In the genomic region with DNA sequence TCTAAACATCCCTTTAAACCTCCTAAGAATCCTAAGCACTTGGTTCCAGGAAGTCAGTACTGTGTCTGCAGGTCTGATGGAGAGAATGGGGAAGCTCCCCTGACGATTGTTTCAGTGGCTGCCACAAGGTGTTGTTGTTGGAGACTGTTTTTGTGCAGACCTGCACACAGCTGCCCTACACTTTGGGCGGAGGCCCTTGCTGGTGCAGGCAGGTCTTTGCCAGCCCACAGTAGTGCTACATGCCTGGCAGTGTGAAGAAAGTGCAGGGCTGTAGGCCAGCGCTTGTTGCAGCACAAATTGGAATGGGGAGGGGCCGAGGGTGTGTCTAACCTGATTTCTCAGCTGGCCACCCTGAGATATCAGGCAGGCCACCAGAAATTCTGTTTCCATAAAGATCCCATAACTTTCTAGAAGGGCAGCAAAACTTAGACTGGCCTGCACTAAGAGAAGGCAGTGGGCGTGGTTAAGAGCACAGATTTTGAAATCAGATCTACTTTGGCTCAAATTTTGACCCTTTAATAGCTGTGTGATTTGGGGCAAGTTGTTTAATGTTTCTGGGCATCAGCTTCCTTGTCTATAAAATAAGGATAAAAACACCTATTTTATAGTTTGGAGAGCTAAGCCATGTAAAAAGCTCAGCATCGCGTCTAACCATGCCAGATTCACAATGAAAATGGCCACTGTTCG, we compare ENCODE assay signal across 12 cellular contexts.
A peak's percentile ranks its signal among the peaks of the same experiment; 100 is the strongest.
DNase-seq lines count a peak whose midpoint lies in the region; ATAC-seq and TF ChIP-seq lines count a peak whose summit lies in the region.
"Had no signal": no experiment of that assay in that cellular context is flagged by ENCODE, and none has a peak within 500 bp of the region (broad histone marks: within the 10 kb centered on the region; RNA-seq: fewer than 3 reads in every experiment).

No MANE protein-coding gene starts in this region.

- no peak overlapping the region for H3K27ac Mint-ChIP-seq in activated CD8-positive, alpha-beta T cell treated with anti-CD3 and anti-CD28 coated beads, Interleukin-2, amount 10 ng/mL, durations not matched to agents 7 days and 5 days
- H3K27ac Mint-ChIP-seq: activated naive CD4-positive, alpha-beta T cell treated with anti-CD3 and anti-CD28 coated beads for 36 hours; nephron progenitor cell had no signal

- TF ChIP-seq POLR2A in upper lobe of left lung (IDR thresholded peaks at IDR 0.05), result no peak

- H3K9me3 ChIP-seq in OCI-LY7 (ENCODE audit: low read length), result no peaks in the 10 kb centered on the region
- no peaks in the 10 kb centered on the region for H3K9me3 ChIP-seq in upper lobe of left lung
- H3K9me3 ChIP-seq: suprapubic skin had no signal

- H3K4me3 ChIP-seq in OCI-LY7 (ENCODE audit: low read depth, low read length, poor library complexity, severe bottlenecking) (no peak overlapping the region), upper lobe of left lung (no peak overlapping the region)
- H3K4me3 ChIP-seq: smooth muscle cell, suprapubic skin had no signal

- DNase-seq in OCI-LY7 (ENCODE audit: low spot score) (peak; percentile 67), left lobe of liver (ENCODE audit: low spot score) (peak; percentile 74), upper lobe of left lung (peak in 1 of 2 donors; percentile 67), SIG-M5 (lab: John Stamatoyannopoulos, UW) (no peak), T1000 (lab: John Stamatoyannopoulos, UW) (no peak)
- DNase-seq in activated CD8-positive, alpha-beta T cell treated with anti-CD3 and anti-CD28 coated beads, Interleukin-2, amount 10 ng/mL, durations not matched to agents 7 days and 5 days, result no peak
- DNase-seq: activated naive CD4-positive, alpha-beta T cell treated with anti-CD3 and anti-CD28 coated beads for 36 hours; glutamatergic neuron; nephron progenitor cell had no signal

- H3K79me2 ChIP-seq in OCI-LY7 (ENCODE audit: insufficient read depth, low read depth, low read length), result no peaks in the 10 kb centered on the region

- H3K9me2 ChIP-seq in OCI-LY7 (ENCODE audit: insufficient read depth, low read length), result no peaks in the 10 kb centered on the region

- H3K27me3 Mint-ChIP-seq in activated CD8-positive, alpha-beta T cell treated with anti-CD3 and anti-CD28 coated beads, Interleukin-2, amount 10 ng/mL, durations not matched to agents 7 days and 5 days (ENCODE audit: low read depth), result peaks cover 22% of the 10 kb centered on the region

- peak overlapping the region; percentile 47 for H3K4me2 ChIP-seq in OCI-LY7 (ENCODE audit: low read length)
- H3K4me2 ChIP-seq: smooth muscle cell had no signal

- H3K4me1 Mint-ChIP-seq in activated CD8-positive, alpha-beta T cell treated with anti-CD3 and anti-CD28 coated beads, Interleukin-2, amount 10 ng/mL, durations not matched to agents 7 days and 5 days (ENCODE audit: low read depth), result peaks cover 5% of the 10 kb centered on the region
- H3K4me1 Mint-ChIP-seq: nephron progenitor cell had no signal

- 64 to 65% methylated on average over 8 of the region's 8 CpGs for WGBS in upper lobe of left lung, 2 donors

- H3K36me3 ChIP-seq in OCI-LY7 (ENCODE audit: insufficient read depth, low read length) (no peaks in the 10 kb centered on the region), upper lobe of left lung (no peaks in the 10 kb centered on the region)
- H3K36me3 ChIP-seq: suprapubic skin had no signal

- H3K36me3 Mint-ChIP-seq in activated CD8-positive, alpha-beta T cell treated with anti-CD3 and anti-CD28 coated beads, Interleukin-2, amount 10 ng/mL, durations not matched to agents 7 days and 5 days (ENCODE audit: low read depth), result no peaks in the 10 kb centered on the region

- TF ChIP-seq CTCF in OCI-LY7 (conservative IDR thresholded peaks at IDR 0.05; ENCODE audit: low read length) (peak; percentile 47; the same call in 1 of the 2 replicates), upper lobe of left lung (IDR thresholded peaks at IDR 0.05) (no peak)

- peak overlapping the region; percentile 46; the same call in 1 of the 2 replicates for H2AFZ ChIP-seq in OCI-LY7 (ENCODE audit: low read length)

- H3K27me3 ChIP-seq in upper lobe of left lung, result no peaks in the 10 kb centered on the region
- H3K27me3 ChIP-seq: suprapubic skin had no signal

- ATAC-seq in GM21723 (IDR thresholded peaks at IDR 0.05; ENCODE audit: unreplicated experiment) (peak; percentile 39), left lobe of liver (peak; percentile 83), upper lobe of left lung (ENCODE audit: low FRiP score in 2 of 2) (peak; percentile 39 to 43)
- no peak for ATAC-seq in activated CD8-positive, alpha-beta T cell treated with anti-CD3 and anti-CD28 coated beads, Interleukin-2, amount 10 ng/mL, durations not matched to agents 7 days and 5 days

- no TSS peak for BruUV-seq in OCI-LY7 (replicated peaks; lab: Mats Ljungman, UMichigan)

- H3K4me1 ChIP-seq in OCI-LY7 (ENCODE audit: insufficient read depth, low read length, poor library complexity, severe bottlenecking) (peaks cover 29% of the 10 kb centered on the region), upper lobe of left lung (peaks cover 17 to 21% (median 18%) of the 10 kb centered on the region in 4 donors)

- H3K27ac ChIP-seq in OCI-LY7 (ENCODE audit: low read depth, low read length, poor library complexity, severe bottlenecking) (peak overlapping the region; percentile 10), upper lobe of left lung (no peak overlapping the region)
- H3K27ac ChIP-seq: suprapubic skin had no signal

- no peak for TF ChIP-seq EP300 in upper lobe of left lung (IDR thresholded peaks at IDR 0.05)

- H3K4me3 Mint-ChIP-seq in activated CD8-positive, alpha-beta T cell treated with anti-CD3 and anti-CD28 coated beads, Interleukin-2, amount 10 ng/mL, durations not matched to agents 7 days and 5 days, result no peak overlapping the region
- H3K4me3 Mint-ChIP-seq: activated naive CD4-positive, alpha-beta T cell treated with anti-CD3 and anti-CD28 coated beads for 36 hours; nephron progenitor cell had no signal

- intact Hi-C loops in OCI-LY7 (cut with micrococcal nuclease; ENCODE audit: unreplicated experiment), result no loop called here

- no peaks in the 10 kb centered on the region for H3K9me3 Mint-ChIP-seq in activated CD8-positive, alpha-beta T cell treated with anti-CD3 and anti-CD28 coated beads, Interleukin-2, amount 10 ng/mL, durations not matched to agents 7 days and 5 days (ENCODE audit: insufficient read depth)
- H3K9me3 Mint-ChIP-seq: activated naive CD4-positive, alpha-beta T cell treated with anti-CD3 and anti-CD28 coated beads for 36 hours had no signal

- no peaks in the 10 kb centered on the region for H4K20me1 ChIP-seq in OCI-LY7 (ENCODE audit: insufficient read depth, low read length)

- POLR2A ChIA-PET in OCI-LY7 (lab: Charles Lee), result interaction anchor here (0.7 to 2.7 kb wide), 5 partner anchors 9 to 149 kb away, joined by 3 to 18 read pairs (median 4); no protein-coding TSS in a partner anchor
- POLR2A ChIA-PET in activated CD8-positive, alpha-beta T cell treated with anti-CD3 and anti-CD28 coated beads, Interleukin-2, amount 10 ng/mL, durations not matched to agents 7 days and 5 days (lab: Charles Lee), result no interaction called here

- CTCF ChIA-PET in OCI-LY7 (lab: Charles Lee; ENCODE audit: unreplicated experiment), result no interaction called here
- CTCF ChIA-PET in activated CD8-positive, alpha-beta T cell treated with anti-CD3 and anti-CD28 coated beads, Interleukin-2, amount 10 ng/mL, durations not matched to agents 7 days and 5 days (lab: Charles Lee), result interaction anchor here (0.8 to 4.0 kb wide), 3 partner anchors 9 to 579 kb away, joined by 4 to 20 read pairs (median 20); no protein-coding TSS in a partner anchor

Comparison
In these comparisons a context has a peak if more than half of its experiments do, and no peak if none do; other contexts are left out.
1. DNase-seq: peak in OCI-LY7 (single experiment) and left lobe of liver (single experiment); none in SIG-M5 (single experiment), T1000 (single experiment) and activated CD8-positive, alpha-beta T cell treated with anti-CD3 and anti-CD28 coated beads, Interleukin-2, amount 10 ng/mL, durations not matched to agents 7 days and 5 days (single experiment).